Comparison of ENCODE assay signal across 20 cellular contexts in the genomic region with DNA sequence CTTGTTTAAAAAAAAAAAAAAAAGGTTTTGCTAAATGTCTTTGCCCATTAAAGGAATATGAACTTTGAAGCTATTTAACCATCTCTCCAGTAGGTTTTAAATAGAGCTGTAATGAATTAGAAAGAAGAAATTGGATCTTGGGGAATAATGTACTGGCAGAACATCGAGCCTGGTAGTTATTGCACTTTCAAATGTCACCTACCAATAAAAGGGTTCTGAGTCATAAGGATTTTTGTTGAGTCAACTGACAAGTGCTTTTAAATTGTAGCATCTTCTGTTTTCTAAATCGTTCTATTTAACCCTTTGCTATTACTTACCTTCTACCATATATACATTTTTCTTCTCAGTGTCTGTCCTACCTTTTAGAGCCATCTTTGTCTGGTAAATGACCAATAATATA. TPM values are rescaled to one million over a fixed set of nuclear protein-coding genes. Genes with fewer than 3 reads are reported as not detected.
A peak's percentile ranks its signal among the peaks of the same experiment; 100 is the strongest.
DNase-seq lines count a peak whose midpoint lies in the region; ATAC-seq and TF ChIP-seq lines count a peak whose summit lies in the region.
"Had no signal": no experiment of that assay in that cellular context is flagged by ENCODE, and none has a peak within 500 bp of the region (broad histone marks: within the 10 kb centered on the region; RNA-seq: fewer than 3 reads in every experiment).

No MANE protein-coding gene starts in this region.

- no peak overlapping the region for H2AFZ ChIP-seq in IMR-90 (replicated peaks; ENCODE audit: low read length, poor library complexity)
- H2AFZ ChIP-seq in trophoblast cell (ENCODE audit: insufficient read depth, low read length, poor library complexity), result no peak overlapping the region

- H3K56ac ChIP-seq in IMR-90 (ENCODE audit: extremely low read depth, insufficient read depth, low read length), result no peak overlapping the region

- POLR2A ChIA-PET in IMR-90 (lab: Charles Lee; ENCODE audit: unreplicated experiment), result interaction anchor here (0.7 kb wide), 1 partner anchor 26 kb away, joined by 12 read pairs; no protein-coding TSS in a partner anchor

- H3K9me3 Mint-ChIP-seq in natural killer cell treated with Interleukin-12 subunit alpha and Interleukin-12 subunit beta and Interleukin-15 and Interleukin-18, amount 100 ng/mL, for 72 hours, result peaks cover 7% of the 10 kb centered on the region

- ATAC-seq in IMR-90 (ENCODE audit: low read depth) (peak; percentile 33), psoas muscle (peak; percentile 76 to 87 (median 80))
- ATAC-seq in natural killer cell treated with Interleukin-12 subunit alpha and Interleukin-12 subunit beta and Interleukin-15 and Interleukin-18, amount 100 ng/mL, for 72 hours, result no peak
- ATAC-seq: activated T-cell treated with anti-CD3 and anti-CD28 coated beads, Interleukin-2, amount 50 U/mL, for 72 hours; left lung; mucosa of descending colon had no signal

- H3K36me3 ChIP-seq in IMR-90 (ENCODE audit: control insufficient read depth, insufficient read depth, low read length) (peaks cover 33% of the 10 kb centered on the region), psoas muscle (ENCODE audit: insufficient read depth in 1 of 2, low read depth in 1 of 2) (peaks cover 4 to 92% of the 10 kb centered on the region in 2 donors), trophoblast cell (ENCODE audit: control insufficient read depth in 1 of 2, insufficient read depth in 2 of 2, low read length in 2 of 2) (peaks cover 9 to 13% of the 10 kb centered on the region in 2 experiments)

- H4K8ac ChIP-seq in IMR-90 (ENCODE audit: low read depth in 2 of 2, low read length in 2 of 2), result no peak overlapping the region
- H4K8ac ChIP-seq in trophoblast cell (ENCODE audit: low read depth, low read length), result no peak overlapping the region

- peak overlapping the region; percentile 52 for H2BK5ac ChIP-seq in IMR-90 (ENCODE audit: low read depth, low read length, poor library complexity, severe bottlenecking)
- H2BK5ac ChIP-seq in trophoblast cell (ENCODE audit: low read depth, low read length, poor library complexity), result no peak overlapping the region

- in situ Hi-C loops in IMR-90 (cut with MboI; ENCODE audit: low sequenced_read_pairs), result loop anchor here (5.0 kb wide), 1 partner anchor 90 kb away; no protein-coding TSS in a partner anchor

- no peaks in the 10 kb centered on the region for H3K79me2 ChIP-seq in trophoblast cell (ENCODE audit: control insufficient read depth, insufficient read depth, low read length, poor library complexity)

- H3K27ac ChIP-seq in IMR-90 (ENCODE audit: insufficient read depth, low read length) (no peak overlapping the region), psoas muscle (peak overlapping the region; percentile 98), trophoblast cell (ENCODE audit: low read depth, low read length) (no peak overlapping the region)
- H3K27ac ChIP-seq: esophagus squamous epithelium, left lung, neutrophil had no signal

- H4K12ac ChIP-seq in trophoblast cell (ENCODE audit: low read depth, low read length), result no peak overlapping the region

- intact Hi-C loops in IMR-90 (cut with micrococcal nuclease), result no loop called here
- intact Hi-C loops in psoas muscle (cut with DNase I), result no loop called here

- H3K9ac ChIP-seq in IMR-90 (ENCODE audit: low read depth, low read length) (no peak overlapping the region), trophoblast cell (ENCODE audit: low read length) (no peak overlapping the region)

- peaks cover 8 to 17% of the 10 kb centered on the region in 2 experiments for H3K79me1 ChIP-seq in IMR-90 (ENCODE audit: low read depth in 1 of 2, low read length in 2 of 2)
- no peaks in the 10 kb centered on the region for H3K79me1 ChIP-seq in trophoblast cell (ENCODE audit: low read length)

- H3K23ac ChIP-seq in IMR-90 (ENCODE audit: low read depth, low read length), result no peak overlapping the region
- no peak overlapping the region for H3K23ac ChIP-seq in trophoblast cell (ENCODE audit: low read length)

- H3K14ac ChIP-seq in IMR-90 (replicated peaks; ENCODE audit: low read depth, low read length) (no peak overlapping the region), trophoblast cell (ENCODE audit: low read length) (no peak overlapping the region)

- no peak overlapping the region for H2BK15ac ChIP-seq in IMR-90 (ENCODE audit: low read depth, low read length)

- no peak overlapping the region for H4K5ac ChIP-seq in IMR-90 (ENCODE audit: low read depth, low read length)

- no TSS peak for BruUV-seq in IMR-90 (replicated peaks; lab: Mats Ljungman, UMichigan)

- H3K4ac ChIP-seq in IMR-90 (ENCODE audit: low read depth, low read length), result no peak overlapping the region
- H3K4ac ChIP-seq in trophoblast cell (ENCODE audit: low read depth, low read length), result no peak overlapping the region

- H2AK5ac ChIP-seq in IMR-90 (ENCODE audit: low read depth, low read length), result no peak overlapping the region
- H2AK5ac ChIP-seq in trophoblast cell (ENCODE audit: low read length), result no peak overlapping the region

- DNase-seq in AG10803 (ENCODE audit: low read depth) (peak; percentile 42), IMR-90 (peak; percentile 48), choroid plexus epithelial cell (ENCODE audit: low read depth) (peak; percentile 44), psoas muscle (no peak), trophoblast cell (no peak), mesenteric fat pad (ENCODE audit: low spot score) (no peak), NCI-H2107 (lab: John Stamatoyannopoulos, UW) (no peak)
- DNase-seq in natural killer cell treated with Interleukin-12 subunit alpha and Interleukin-12 subunit beta and Interleukin-15 and Interleukin-18, amount 100 ng/mL, for 72 hours (ENCODE audit: low spot score), result no peak
- DNase-seq: activated CD4-positive, alpha-beta T cell treated with anti-CD3 and anti-CD28 coated beads for 1 hour; activated naive CD4-positive, alpha-beta T cell treated with anti-CD3 and anti-CD28 coated beads, Interleukin-2, amount 50 U/mL, for 16 hours; activated T-cell treated with anti-CD3 and anti-CD28 coated beads, Interleukin-2, amount 50 U/mL, for 72 hours; CD4-positive, alpha-beta memory T cell; DMS53; esophagus squamous epithelium; heart left ventricle; left lung; mucosa of descending colon; NCI-H524; stimulated activated CD4-positive, alpha-beta T cell treated with anti-CD3 and anti-CD28 coated beads, Interleukin-12 subunit alpha, Interleukin-12 subunit beta, amount 100 ng/mL, for 4 hours had no signal

- no peak overlapping the region for H2AK9ac ChIP-seq in IMR-90 (replicated peaks; ENCODE audit: low read depth, low read length, poor library complexity)

- H4K91ac ChIP-seq in IMR-90 (ENCODE audit: insufficient read depth, low read depth, low read length) (no peak overlapping the region), trophoblast cell (ENCODE audit: low read depth, low read length) (no peak overlapping the region)

- H3K27ac Mint-ChIP-seq in natural killer cell treated with Interleukin-12 subunit alpha and Interleukin-12 subunit beta and Interleukin-15 and Interleukin-18, amount 100 ng/mL, for 72 hours, result no peak overlapping the region
- H3K27ac Mint-ChIP-seq: CD4-positive, alpha-beta memory T cell had no signal

- H2BK20ac ChIP-seq in IMR-90 (ENCODE audit: low read depth, low read length), result no peak overlapping the region

- TF ChIP-seq CTCF in AG10803 (conservative IDR thresholded peaks at IDR 0.05; ENCODE audit: low read length), result no peak
- TF ChIP-seq CTCF in IMR-90 (conservative IDR thresholded peaks at IDR 0.05; ENCODE audit: low read depth, low read length), result no peak
- no peak for TF ChIP-seq CTCF in choroid plexus epithelial cell (conservative IDR thresholded peaks at IDR 0.05; ENCODE audit: low read depth, low read length)
- no peak for TF ChIP-seq CTCF in psoas muscle (IDR thresholded peaks at IDR 0.05)

- no peak overlapping the region for H3K4me3 Mint-ChIP-seq in natural killer cell treated with Interleukin-12 subunit alpha and Interleukin-12 subunit beta and Interleukin-15 and Interleukin-18, amount 100 ng/mL, for 72 hours
- H3K4me3 Mint-ChIP-seq: CD4-positive, alpha-beta memory T cell had no signal

- dilution Hi-C loops in IMR-90 (cut with HindIII; ENCODE audit: low sequenced_read_pairs, unreplicated experiment), result no loop called here

- H3K9me1 ChIP-seq in IMR-90 (ENCODE audit: insufficient read depth, low read length), result 0 out of 2 replicates have a peak, but pooled peaks cover 5% of the 10 kb centered on the region

- no peaks in the 10 kb centered on the region for H4K20me1 ChIP-seq in IMR-90 (ENCODE audit: insufficient read depth, low read length)

- H3K4me3 ChIP-seq in AG10803 (ENCODE audit: low read length) (no peak overlapping the region), IMR-90 (ENCODE audit: insufficient read depth, low read depth, low read length) (no peak overlapping the region), choroid plexus epithelial cell (ENCODE audit: low read depth, low read length) (no peak overlapping the region), psoas muscle (peak overlapping the region; percentile 42), trophoblast cell (ENCODE audit: low read depth, low read length) (no peak overlapping the region)
- H3K4me3 ChIP-seq: esophagus squamous epithelium, heart left ventricle, left lung, mucosa of descending colon had no signal

- H3K4me2 ChIP-seq in IMR-90 (ENCODE audit: low read depth, low read length) (peak overlapping the region; percentile 26; the same call in 1 of the 2 replicates), trophoblast cell (ENCODE audit: low read length) (no peak overlapping the region)

- H3K9me3 ChIP-seq in IMR-90 (ENCODE audit: control insufficient read depth, insufficient read depth, low read length) (peaks cover 6% of the 10 kb centered on the region), psoas muscle (peaks cover 8% of the 10 kb centered on the region), trophoblast cell (ENCODE audit: insufficient read depth, low read depth, low read length) (no peaks in the 10 kb centered on the region)

- H3K27me3 Mint-ChIP-seq in natural killer cell treated with Interleukin-12 subunit alpha and Interleukin-12 subunit beta and Interleukin-15 and Interleukin-18, amount 100 ng/mL, for 72 hours, result no peaks in the 10 kb centered on the region
- H3K27me3 Mint-ChIP-seq: CD4-positive, alpha-beta memory T cell had no signal

- H2BK12ac ChIP-seq in trophoblast cell (ENCODE audit: low read length), result no peak overlapping the region

- no peak overlapping the region for H2BK120ac ChIP-seq in IMR-90 (ENCODE audit: low read depth, low read length)
- no peak overlapping the region for H2BK120ac ChIP-seq in trophoblast cell (ENCODE audit: insufficient read depth, low read length, poor library complexity)

- H3K36me3 Mint-ChIP-seq in natural killer cell treated with Interleukin-12 subunit alpha and Interleukin-12 subunit beta and Interleukin-15 and Interleukin-18, amount 100 ng/mL, for 72 hours, result peaks cover 55% of the 10 kb centered on the region

- H3K27me3 ChIP-seq in IMR-90 (ENCODE audit: control insufficient read depth, insufficient read depth, low read length), result no peaks in the 10 kb centered on the region
- no peaks in the 10 kb centered on the region for H3K27me3 ChIP-seq in psoas muscle (ENCODE audit: insufficient read depth in 3 of 3, low read length in 2 of 3)
- H3K27me3 ChIP-seq in trophoblast cell (ENCODE audit: insufficient read depth, low read length), result no peaks in the 10 kb centered on the region
- H3K27me3 ChIP-seq: esophagus squamous epithelium, heart left ventricle, left lung, neutrophil had no signal

- CTCF ChIA-PET in IMR-90 (lab: Yijun Ruan, JAX), result no interaction called here

- TF ChIP-seq RAD21 in IMR-90 (IDR thresholded peaks at IDR 0.05; ENCODE audit: low read length), result no peak

- TF ChIP-seq POLR2A in IMR-90 (IDR thresholded peaks at IDR 0.05; ENCODE audit: low read depth, low read length), result no peak

- WGBS in IMR-90 (ENCODE audit: extremely low coverage in 2 of 2, insufficient read length in 1 of 2), 2 experiments, result no CpG with 5 or more reads among the region's 2 CpGs
- 24 to 44% (median 34%) methylated on average over 2 of the region's 2 CpGs for WGBS in psoas muscle, 3 donors
- WGBS in trophoblast cell (ENCODE audit: extremely low coverage, insufficient coverage, insufficient read length), result no CpG with 5 or more reads among the region's 2 CpGs

- H3K4me1 Mint-ChIP-seq in natural killer cell treated with Interleukin-12 subunit alpha and Interleukin-12 subunit beta and Interleukin-15 and Interleukin-18, amount 100 ng/mL, for 72 hours (ENCODE audit: low read depth in 2 of 2), result peaks cover 9 to 17% of the 10 kb centered on the region in 2 donors

- H3K4me1 ChIP-seq in IMR-90 (ENCODE audit: control insufficient read depth, insufficient read depth, low read length), result peaks cover 8% of the 10 kb centered on the region
- peaks cover 65% of the 10 kb centered on the region for H3K4me1 ChIP-seq in psoas muscle
- H3K4me1 ChIP-seq in trophoblast cell (ENCODE audit: control insufficient read depth in 1 of 2, insufficient read depth in 2 of 2, low read length in 2 of 2), result no peaks in the 10 kb centered on the region
- H3K4me1 ChIP-seq: left lung had no signal

- H3K18ac ChIP-seq in IMR-90 (ENCODE audit: low read depth, low read length) (no peak overlapping the region), trophoblast cell (ENCODE audit: low read length) (no peak overlapping the region)

RNA-seq across cellular contexts. Expression of gene CUTC, which starts 10.7 kb away (rescaled TPM):
- 7.0 and 17.2 TPM in 2 replicates for total RNA-seq in IMR-90 (2012; rRNA removed)
- 9.1 and 10.2 TPM in 2 replicates for polyA plus RNA-seq in IMR-90 (2012; rRNA removed)
- polyA plus RNA-seq in IMR-90 (2012; cell fraction: cytosol; rRNA removed), result 2.7 and 5.5 TPM in 2 replicates
- 1.3 and 11.4 TPM in 2 replicates for polyA plus RNA-seq in IMR-90 (2012; cell fraction: nucleus; rRNA removed; ENCODE audit: low replicate concordance)
- total RNA-seq in psoas muscle, result 100 to 1,000 TPM; 108 to 179 (median 133) TPM
- polyA plus RNA-seq in psoas muscle, result 100 to 1,000 TPM in 2 of 3 donors, 10 to 100 TPM in 1; 52.8 to 167 (median 112) TPM
- polyA plus RNA-seq in trophoblast cell (2013), result 9.9 and 10.4 TPM in 2 replicates
- total RNA-seq in natural killer cell treated with Interleukin-12 subunit alpha and Interleukin-12 subunit beta and Interleukin-15 and Interleukin-18, amount 100 ng/mL, for 72 hours, result 10 to 100 TPM; 25.0 to 29.5 TPM
- total RNA-seq in mesenteric fat pad, result 28.6 TPM

RNA-seq across cellular contexts. Expression of gene COX15, which starts 10.8 kb away (rescaled TPM):
- total RNA-seq in IMR-90 (2012; rRNA removed) (40.1 and 41.1 TPM in 2 replicates), psoas muscle (10 to 100 TPM; 25.9 to 59.4 (median 39.4) TPM), mesenteric fat pad (33.8 TPM)
- polyA plus RNA-seq in IMR-90 (2012; rRNA removed) (17.3 and 18.9 TPM in 2 replicates), psoas muscle (10 to 100 TPM; 12.7 to 43.9 (median 12.8) TPM)
- polyA plus RNA-seq in IMR-90 (2012; cell fraction: cytosol; rRNA removed), result 7.5 and 11.5 TPM in 2 replicates
- 9.7 and 24.9 TPM in 2 replicates for polyA plus RNA-seq in IMR-90 (2012; cell fraction: nucleus; rRNA removed; ENCODE audit: low replicate concordance)
- 13.2 and 13.6 TPM in 2 replicates for polyA plus RNA-seq in trophoblast cell (2013)
- total RNA-seq in natural killer cell treated with Interleukin-12 subunit alpha and Interleukin-12 subunit beta and Interleukin-15 and Interleukin-18, amount 100 ng/mL, for 72 hours, result 10 to 100 TPM; 26.1 to 31.9 TPM

RNA-seq across cellular contexts. Expression of gene ABCC2, which starts 39.7 kb away (rescaled TPM):
- total RNA-seq in IMR-90 (2012; rRNA removed), result 0.28 and 0.36 TPM in 2 replicates
- polyA plus RNA-seq in IMR-90 (2012; rRNA removed), result 0.21 and 0.22 TPM in 2 replicates
- 0.05 TPM in 2 replicates for polyA plus RNA-seq in IMR-90 (2012; cell fraction: cytosol; rRNA removed)
- polyA plus RNA-seq in IMR-90 (2012; cell fraction: nucleus; rRNA removed; ENCODE audit: low replicate concordance), result 0.40 and 0.83 TPM in 2 replicates
- 1 to 10 TPM in 1 of 4 donors, under 1 TPM in 3; 0.61 to 2.3 (median 0.71) TPM for total RNA-seq in psoas muscle
- polyA plus RNA-seq in psoas muscle, result 1 to 10 TPM in 1 of 3 donors, under 1 TPM in 2; 0.23 to 2.0 (median 0.48) TPM
- 1.4 TPM in 2 replicates for polyA plus RNA-seq in trophoblast cell (2013)
- total RNA-seq in natural killer cell treated with Interleukin-12 subunit alpha and Interleukin-12 subunit beta and Interleukin-15 and Interleukin-18, amount 100 ng/mL, for 72 hours, result 1 to 10 TPM; 1.5 to 3.4 TPM
- total RNA-seq in mesenteric fat pad, result 2.8 TPM

Comparison
In these comparisons a context has a peak if more than half of its experiments do, and no peak if none do; other contexts are left out.
1. DNase-seq: peak in AG10803 (single experiment), IMR-90 (single experiment) and choroid plexus epithelial cell (single experiment); none in psoas muscle (0 of 2), trophoblast cell (0 of 2), natural killer cell treated with Interleukin-12 subunit alpha and Interleukin-12 subunit beta and Interleukin-15 and Interleukin-18, amount 100 ng/mL, for 72 hours (single experiment), mesenteric fat pad (single experiment) and NCI-H2107 (single experiment).
2. ATAC-seq: peak in IMR-90 (single experiment) and psoas muscle (4 of 4); none in natural killer cell treated with Interleukin-12 subunit alpha and Interleukin-12 subunit beta and Interleukin-15 and Interleukin-18, amount 100 ng/mL, for 72 hours (0 of 2).